2 cellular contexts compared by ENCODE assay signal in the genomic region with DNA sequence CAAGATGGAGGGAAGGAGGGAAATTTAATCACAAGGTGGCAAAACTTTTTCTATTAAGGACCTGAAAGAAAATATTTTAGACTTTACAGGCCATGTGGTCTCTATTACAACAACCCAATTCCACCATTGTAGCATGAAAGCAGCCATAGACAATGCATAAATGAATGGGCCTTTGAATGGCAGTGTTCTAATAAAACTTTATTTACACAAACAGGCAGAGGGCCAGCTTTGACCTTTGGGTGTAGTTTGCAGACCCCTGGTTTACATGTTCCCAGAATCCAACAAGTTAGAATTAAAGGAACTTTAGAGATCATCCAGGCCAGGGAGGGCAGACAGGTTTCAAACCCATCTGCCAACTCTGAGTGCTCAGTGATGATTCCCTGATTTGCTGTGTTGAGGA.
A peak's percentile ranks its signal among the peaks of the same experiment; 100 is the strongest.
TF ChIP-seq lines count a peak whose summit lies in the region.

No MANE protein-coding gene starts in this region.

TF ChIP-seq in A549, 52 proteins besides CTCF, POLR2A, EP300 and RAD21:
- no peak for TF ChIP-seq MYC (IDR thresholded peaks at IDR 0.05; ENCODE audit: borderline replicate concordance, low read length)
- TF ChIP-seq HES2 (IDR thresholded peaks at IDR 0.05), result 0 out of 2 replicates have a peak, but pooled peaks have one; percentile 6

TF ChIP-seq in GM12878, 131 proteins besides CTCF, POLR2A, EP300 and RAD21:
- TF ChIP-seq, protein P1, sequence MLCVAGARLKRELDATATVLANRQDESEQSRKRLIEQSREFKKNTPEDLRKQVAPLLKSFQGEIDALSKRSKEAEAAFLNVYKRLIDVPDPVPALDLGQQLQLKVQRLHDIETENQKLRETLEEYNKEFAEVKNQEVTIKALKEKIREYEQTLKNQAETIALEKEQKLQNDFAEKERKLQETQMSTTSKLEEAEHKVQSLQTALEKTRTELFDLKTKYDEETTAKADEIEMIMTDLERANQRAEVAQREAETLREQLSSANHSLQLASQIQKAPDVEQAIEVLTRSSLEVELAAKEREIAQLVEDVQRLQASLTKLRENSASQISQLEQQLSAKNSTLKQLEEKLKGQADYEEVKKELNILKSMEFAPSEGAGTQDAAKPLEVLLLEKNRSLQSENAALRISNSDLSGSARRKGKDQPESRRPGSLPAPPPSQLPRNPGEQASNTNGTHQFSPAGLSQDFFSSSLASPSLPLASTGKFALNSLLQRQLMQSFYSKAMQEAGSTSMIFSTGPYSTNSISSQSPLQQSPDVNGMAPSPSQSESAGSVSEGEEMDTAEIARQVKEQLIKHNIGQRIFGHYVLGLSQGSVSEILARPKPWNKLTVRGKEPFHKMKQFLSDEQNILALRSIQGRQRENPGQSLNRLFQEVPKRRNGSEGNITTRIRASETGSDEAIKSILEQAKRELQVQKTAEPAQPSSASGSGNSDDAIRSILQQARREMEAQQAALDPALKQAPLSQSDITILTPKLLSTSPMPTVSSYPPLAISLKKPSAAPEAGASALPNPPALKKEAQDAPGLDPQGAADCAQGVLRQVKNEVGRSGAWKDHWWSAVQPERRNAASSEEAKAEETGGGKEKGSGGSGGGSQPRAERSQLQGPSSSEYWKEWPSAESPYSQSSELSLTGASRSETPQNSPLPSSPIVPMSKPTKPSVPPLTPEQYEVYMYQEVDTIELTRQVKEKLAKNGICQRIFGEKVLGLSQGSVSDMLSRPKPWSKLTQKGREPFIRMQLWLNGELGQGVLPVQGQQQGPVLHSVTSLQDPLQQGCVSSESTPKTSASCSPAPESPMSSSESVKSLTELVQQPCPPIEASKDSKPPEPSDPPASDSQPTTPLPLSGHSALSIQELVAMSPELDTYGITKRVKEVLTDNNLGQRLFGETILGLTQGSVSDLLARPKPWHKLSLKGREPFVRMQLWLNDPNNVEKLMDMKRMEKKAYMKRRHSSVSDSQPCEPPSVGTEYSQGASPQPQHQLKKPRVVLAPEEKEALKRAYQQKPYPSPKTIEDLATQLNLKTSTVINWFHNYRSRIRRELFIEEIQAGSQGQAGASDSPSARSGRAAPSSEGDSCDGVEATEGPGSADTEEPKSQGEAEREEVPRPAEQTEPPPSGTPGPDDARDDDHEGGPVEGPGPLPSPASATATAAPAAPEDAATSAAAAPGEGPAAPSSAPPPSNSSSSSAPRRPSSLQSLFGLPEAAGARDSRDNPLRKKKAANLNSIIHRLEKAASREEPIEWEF (IDR thresholded peaks at IDR 0.05; ENCODE audit: insufficient replicate concordance, low read depth, low read length), result no peak
- TF ChIP-seq, protein P2, sequence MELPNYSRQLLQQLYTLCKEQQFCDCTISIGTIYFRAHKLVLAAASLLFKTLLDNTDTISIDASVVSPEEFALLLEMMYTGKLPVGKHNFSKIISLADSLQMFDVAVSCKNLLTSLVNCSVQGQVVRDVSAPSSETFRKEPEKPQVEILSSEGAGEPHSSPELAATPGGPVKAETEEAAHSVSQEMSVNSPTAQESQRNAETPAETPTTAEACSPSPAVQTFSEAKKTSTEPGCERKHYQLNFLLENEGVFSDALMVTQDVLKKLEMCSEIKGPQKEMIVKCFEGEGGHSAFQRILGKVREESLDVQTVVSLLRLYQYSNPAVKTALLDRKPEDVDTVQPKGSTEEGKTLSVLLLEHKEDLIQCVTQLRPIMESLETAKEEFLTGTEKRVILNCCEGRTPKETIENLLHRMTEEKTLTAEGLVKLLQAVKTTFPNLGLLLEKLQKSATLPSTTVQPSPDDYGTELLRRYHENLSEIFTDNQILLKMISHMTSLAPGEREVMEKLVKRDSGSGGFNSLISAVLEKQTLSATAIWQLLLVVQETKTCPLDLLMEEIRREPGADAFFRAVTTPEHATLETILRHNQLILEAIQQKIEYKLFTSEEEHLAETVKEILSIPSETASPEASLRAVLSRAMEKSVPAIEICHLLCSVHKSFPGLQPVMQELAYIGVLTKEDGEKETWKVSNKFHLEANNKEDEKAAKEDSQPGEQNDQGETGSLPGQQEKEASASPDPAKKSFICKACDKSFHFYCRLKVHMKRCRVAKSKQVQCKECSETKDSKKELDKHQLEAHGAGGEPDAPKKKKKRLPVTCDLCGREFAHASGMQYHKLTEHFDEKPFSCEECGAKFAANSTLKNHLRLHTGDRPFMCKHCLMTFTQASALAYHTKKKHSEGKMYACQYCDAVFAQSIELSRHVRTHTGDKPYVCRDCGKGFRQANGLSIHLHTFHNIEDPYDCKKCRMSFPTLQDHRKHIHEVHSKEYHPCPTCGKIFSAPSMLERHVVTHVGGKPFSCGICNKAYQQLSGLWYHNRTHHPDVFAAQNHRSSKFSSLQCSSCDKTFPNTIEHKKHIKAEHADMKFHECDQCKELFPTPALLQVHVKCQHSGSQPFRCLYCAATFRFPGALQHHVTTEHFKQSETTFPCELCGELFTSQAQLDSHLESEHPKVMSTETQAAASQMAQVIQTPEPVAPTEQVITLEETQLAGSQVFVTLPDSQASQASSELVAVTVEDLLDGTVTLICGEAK (IDR thresholded peaks at IDR 0.05; ENCODE audit: borderline replicate concordance), result peak; percentile 55
